In the genomic region with DNA sequence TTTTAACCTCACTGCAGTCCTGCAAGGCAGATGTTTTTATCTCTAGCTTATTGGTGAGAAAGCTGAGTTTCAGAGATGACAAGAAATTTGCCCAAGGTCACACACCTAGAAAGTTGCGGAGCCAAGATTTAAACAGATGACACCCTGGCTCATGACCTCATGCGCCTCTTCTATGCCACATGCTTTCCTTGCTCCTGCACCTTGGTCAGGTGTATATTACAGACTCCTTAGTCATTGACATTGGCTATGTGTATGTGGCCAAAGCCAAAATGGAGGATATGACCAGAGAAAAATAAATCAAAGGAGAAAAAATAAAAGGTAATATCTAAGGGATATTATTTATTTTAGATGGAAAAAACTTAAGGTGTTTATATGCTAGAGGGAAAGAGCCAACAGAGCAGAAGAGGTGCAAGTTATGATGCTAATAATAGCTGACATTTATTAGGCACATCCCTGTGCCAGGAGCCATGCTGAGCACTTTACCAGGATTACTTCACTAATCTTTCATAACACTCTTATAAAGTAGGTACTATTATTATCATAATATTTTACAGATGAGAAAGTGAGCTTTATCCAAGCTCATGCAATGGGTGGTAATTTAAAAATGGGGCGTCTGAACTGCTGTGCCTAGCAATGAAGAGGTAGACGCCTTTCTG, we compare ENCODE assay signal across 22 cellular contexts. TPM values are rescaled to one million over a fixed set of nuclear protein-coding genes. Genes with fewer than 3 reads are reported as not detected.
A peak's percentile ranks its signal among the peaks of the same experiment; 100 is the strongest.
DNase-seq lines count a peak whose midpoint lies in the region; ATAC-seq and TF ChIP-seq lines count a peak whose summit lies in the region.
"Had no signal": no experiment of that assay in that cellular context is flagged by ENCODE, and none has a peak within 500 bp of the region (broad histone marks: within the 10 kb centered on the region; RNA-seq: fewer than 3 reads in every experiment).

No MANE protein-coding gene starts in this region.

- H3K36me3 ChIP-seq in heart right ventricle (no peaks in the 10 kb centered on the region), psoas muscle (ENCODE audit: insufficient read depth in 1 of 2, low read depth in 1 of 2) (no peaks in the 10 kb centered on the region)
- H3K36me3 ChIP-seq: BE2C had no signal

- no peak overlapping the region for H3K27ac Mint-ChIP-seq in effector memory CD8-positive, alpha-beta T cell
- H3K27ac Mint-ChIP-seq: CD4-positive, alpha-beta memory T cell; HFFc6; IgD-negative memory B cell had no signal

- TF ChIP-seq CTCF in heart right ventricle (IDR thresholded peaks at IDR 0.05) (no peak), psoas muscle (IDR thresholded peaks at IDR 0.05) (no peak)

- 68 to 75% methylated on average over 4 of the region's 4 CpGs for WGBS in heart right ventricle, 2 donors
- WGBS in psoas muscle, 3 donors: 29 to 52% (median 36%) methylated on average over 4 of the region's 4 CpGs

- H3K27me3 ChIP-seq in heart right ventricle (no peaks in the 10 kb centered on the region), psoas muscle (ENCODE audit: insufficient read depth in 3 of 3, low read length in 2 of 3) (no peaks in the 10 kb centered on the region)

- H3K4me3 ChIP-seq in heart right ventricle: no peak overlapping the region
- H3K4me3 ChIP-seq in psoas muscle: no peak overlapping the region
- H3K4me3 ChIP-seq: A549 had no signal

- no peaks in the 10 kb centered on the region for H3K4me1 Mint-ChIP-seq in effector memory CD8-positive, alpha-beta T cell (ENCODE audit: low read depth in 2 of 2)
- H3K4me1 Mint-ChIP-seq: CD4-positive, alpha-beta memory T cell; IgD-negative memory B cell had no signal

- no peaks in the 10 kb centered on the region for H3K9me3 Mint-ChIP-seq in effector memory CD8-positive, alpha-beta T cell
- H3K9me3 Mint-ChIP-seq: HFFc6, IgD-negative memory B cell had no signal

- peak; percentile 85 for DNase-seq in G401 (ENCODE audit: low spot score)
- peak; percentile 78 for DNase-seq in cerebellar cortex (ENCODE audit: low spot score)
- peak in 1 of 2 donors; percentile 20 for DNase-seq in heart right ventricle
- DNase-seq in psoas muscle: no peak
- no peak for DNase-seq in effector memory CD8-positive, alpha-beta T cell
- no peak for DNase-seq in NCI-H524 (lab: John Stamatoyannopoulos, UW)
- DNase-seq in NCI-H1048 (lab: John Stamatoyannopoulos, UW): no peak
- DNase-seq: BE2C; CD4-positive, alpha-beta memory T cell; DMS153; DMS79 treated with DMSO at 0.1 percent for 48 hours; EL; GDM1; HCEC 1CT; HFFc6 had no signal

- ATAC-seq in heart right ventricle (peak; percentile 28 to 94 (median 84)), psoas muscle (peak in 3 of 4 donors; percentile 67 to 94 (median 94)), GM18858 (IDR thresholded peaks at IDR 0.05; ENCODE audit: unreplicated experiment) (no peak)
- ATAC-seq in effector memory CD8-positive, alpha-beta T cell (replicated peaks): no peak
- ATAC-seq: A549 had no signal

- H3K27ac ChIP-seq in heart right ventricle: peak overlapping the region in 7 of 10 donors; percentile 11 to 65 (median 45)
- H3K27ac ChIP-seq in psoas muscle: peak overlapping the region; percentile 36
- H3K27ac ChIP-seq: A549, C4-2B had no signal

- no peaks in the 10 kb centered on the region for H3K36me3 Mint-ChIP-seq in effector memory CD8-positive, alpha-beta T cell (ENCODE audit: insufficient read depth)
- H3K36me3 Mint-ChIP-seq: CD4-positive, alpha-beta memory T cell; IgD-negative memory B cell had no signal

- in situ Hi-C loops in G401 (cut with HindIII; ENCODE audit: low sequenced_read_pairs): no loop called here

- H3K4me1 ChIP-seq in heart right ventricle (peaks cover 0 to 36% (median 12%) of the 10 kb centered on the region in 9 donors), psoas muscle (peaks cover 2% of the 10 kb centered on the region)
- H3K4me1 ChIP-seq: A549, BE2C had no signal

- intact Hi-C loops in heart right ventricle (cut with DNase I) (no loop called here), psoas muscle (cut with DNase I) (no loop called here)

- H3K9me3 ChIP-seq in heart right ventricle: no peaks in the 10 kb centered on the region
- H3K9me3 ChIP-seq in psoas muscle: no peaks in the 10 kb centered on the region
- H3K9me3 ChIP-seq: A549, BE2C had no signal

- H3K27me3 Mint-ChIP-seq in effector memory CD8-positive, alpha-beta T cell: peaks cover 14 to 22% of the 10 kb centered on the region in 2 donors
- H3K27me3 Mint-ChIP-seq: CD4-positive, alpha-beta memory T cell had no signal

- H3K4me3 Mint-ChIP-seq in effector memory CD8-positive, alpha-beta T cell: no peak overlapping the region
- H3K4me3 Mint-ChIP-seq: CD4-positive, alpha-beta memory T cell; HFFc6; IgD-negative memory B cell had no signal

RNA-seq across cellular contexts. Expression of gene MYOC, which starts 13.8 kb away (rescaled TPM):
- total RNA-seq in G401 (2014; rRNA removed; shearing (Covaris generic)): 84.2 and 106 TPM in 2 replicates
- total RNA-seq in heart right ventricle (1 to 10 TPM in 9 of 10 donors, under 1 TPM in 1; 0.93 to 7.5 (median 2.7) TPM), psoas muscle (10 to 100 TPM in 1 of 4 donors, 1 to 10 TPM in 3; 3.1 to 12.6 (median 5.1) TPM)
- polyA plus RNA-seq in heart right ventricle (1 to 10 TPM in 1 of 2 donors, under 1 TPM in 1; 0.80 to 3.7 TPM), psoas muscle (1 to 10 TPM; 1.1 to 2.4 (median 1.5) TPM)
- total RNA-seq: CD4-positive, alpha-beta memory T cell; H4; HT1080 had no signal
- polyA plus RNA-seq: A549; AG04450; CD4-positive, alpha-beta memory T cell; IgD-negative memory B cell had no signal

RNA-seq across cellular contexts. Expression of gene MYOCOS, which starts 44.2 kb away (rescaled TPM):
- not detected in 2 replicates for total RNA-seq in G401 (2014; rRNA removed; shearing (Covaris generic))
- total RNA-seq in heart right ventricle (not detected), psoas muscle (under 1 TPM in 1 of 4 donors, not detected in 3; 0.10 TPM)
- polyA plus RNA-seq in heart right ventricle (not detected), psoas muscle (not detected)
- total RNA-seq: H4, HFFc6, HT1080 had no signal
- polyA plus RNA-seq: A549; AG04450; CD4-positive, alpha-beta memory T cell had no signal

Comparison
In these comparisons a context has a peak if more than half of its experiments do, and no peak if none do; other contexts are left out.
1. DNase-seq: peak in G401 (single experiment) and cerebellar cortex (single experiment); none in psoas muscle (0 of 2), effector memory CD8-positive, alpha-beta T cell (0 of 3), NCI-H524 (0 of 2) and NCI-H1048 (single experiment).
2. ATAC-seq: peak in heart right ventricle (8 of 8) and psoas muscle (3 of 4); none in effector memory CD8-positive, alpha-beta T cell (single experiment) and GM18858 (single experiment).